8 cellular contexts compared by ENCODE assay signal in the genomic region with DNA sequence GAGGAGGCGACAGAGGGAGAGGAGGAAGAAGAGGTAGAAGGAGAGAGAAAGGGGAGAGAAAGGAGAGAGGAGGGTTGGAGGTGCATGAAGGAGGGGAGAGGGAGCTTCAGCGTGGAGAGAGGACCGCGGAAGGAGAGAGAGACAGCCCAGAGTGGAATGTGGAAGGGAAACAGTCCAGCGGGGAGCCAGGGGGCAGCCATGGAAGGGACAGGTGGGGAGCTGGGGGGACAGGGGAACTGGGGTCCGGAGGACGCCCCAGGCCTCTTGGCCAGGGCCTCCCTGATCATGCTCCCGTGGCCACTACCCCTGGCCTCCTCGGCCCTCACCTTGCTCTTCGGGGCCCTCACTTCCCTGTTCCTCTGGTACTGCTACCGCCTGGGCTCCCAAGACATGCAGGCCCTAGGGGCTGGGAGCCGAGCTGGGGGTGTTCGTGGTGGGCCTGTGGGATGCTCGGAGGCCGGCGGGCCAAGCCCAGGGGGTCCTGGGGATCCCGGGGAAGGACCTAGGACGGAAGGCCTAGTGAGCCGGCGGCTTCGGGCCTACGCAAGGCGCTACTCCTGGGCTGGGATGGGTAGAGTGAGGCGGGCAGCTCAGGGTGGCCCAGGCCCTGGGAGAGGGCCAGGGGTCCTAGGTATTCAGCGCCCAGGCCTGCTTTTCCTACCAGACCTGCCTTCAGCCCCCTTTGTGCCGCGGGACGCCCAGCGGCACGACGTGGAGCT. TPM values are rescaled to one million over a fixed set of nuclear protein-coding genes. Genes with fewer than 3 reads are reported as not detected.
DNase-seq lines count a peak whose midpoint lies in the region; ATAC-seq and TF ChIP-seq lines count a peak whose summit lies in the region.

No MANE protein-coding gene starts in this region.

- TF ChIP-seq POLR2A in IMR-90 (IDR thresholded peaks at IDR 0.05; ENCODE audit: low read depth, low read length) (no peak), breast epithelium (IDR thresholded peaks at IDR 0.05) (no peak)

- peak overlapping the region; percentile 70 for H3K56ac ChIP-seq in IMR-90 (ENCODE audit: extremely low read depth, insufficient read depth, low read length)

- H3K4me2 ChIP-seq in IMR-90 (ENCODE audit: low read depth, low read length): peak overlapping the region; percentile 82

- peak overlapping the region; percentile 83 for H3K4ac ChIP-seq in IMR-90 (ENCODE audit: low read depth, low read length)

- TF ChIP-seq CTCF in AG04450 (IDR thresholded peaks at IDR 0.05; ENCODE audit: low read depth, low read length) (no peak), IMR-90 (conservative IDR thresholded peaks at IDR 0.05; ENCODE audit: low read depth, low read length) (no peak), breast epithelium (IDR thresholded peaks at IDR 0.05) (no peak)

- peaks cover 9% of the 10 kb centered on the region for H3K27me3 ChIP-seq in AG04450 (ENCODE audit: control insufficient read depth, insufficient read depth, low read length)
- peaks cover 5% of the 10 kb centered on the region; the same call in 1 of the 2 replicates for H3K27me3 ChIP-seq in IMR-90 (ENCODE audit: control insufficient read depth, insufficient read depth, low read length)
- H3K27me3 ChIP-seq in breast epithelium: peaks cover 0 to 10% of the 10 kb centered on the region in 2 donors
- peaks cover 13% of the 10 kb centered on the region for H3K27me3 ChIP-seq in mucosa of stomach (ENCODE audit: control insufficient read depth, insufficient read depth, low read length)

- ATAC-seq in IMR-90 (ENCODE audit: low read depth): peak; percentile 3
- ATAC-seq in HG03135 (IDR thresholded peaks at IDR 0.05; ENCODE audit: unreplicated experiment): no peak

- DNase-seq in AG04450 (ENCODE audit: low read depth, low spot score) (no peak), IMR-90 (no peak), breast epithelium (ENCODE audit: low spot score in 2 of 2) (no peak), cerebellum (ENCODE audit: low spot score) (no peak), GF-D8 (lab: John Stamatoyannopoulos, UW) (no peak), NCI-H2029 treated with DMSO at 0.1 percent for 48 hours (lab: John Stamatoyannopoulos, UW) (no peak)

- H3K36me3 ChIP-seq in IMR-90 (ENCODE audit: control insufficient read depth, insufficient read depth, low read length): peaks cover 8% of the 10 kb centered on the region; the same call in 1 of the 2 replicates
- H3K36me3 ChIP-seq in breast epithelium: no peaks in the 10 kb centered on the region
- no peaks in the 10 kb centered on the region for H3K36me3 ChIP-seq in mucosa of stomach (ENCODE audit: control insufficient read depth, insufficient read depth, low read length)

- 60% methylated on average over 13 of the region's 31 CpGs; no CpG with 5 or more reads in 1 of the 2 experiments for WGBS in IMR-90 (ENCODE audit: extremely low coverage in 2 of 2, insufficient read length in 1 of 2), 2 experiments

- H2AK9ac ChIP-seq in IMR-90 (replicated peaks; ENCODE audit: low read depth, low read length, poor library complexity): peak overlapping the region; percentile 96

- H3K4me1 ChIP-seq in IMR-90 (ENCODE audit: control insufficient read depth, insufficient read depth, low read length) (peaks cover 10% of the 10 kb centered on the region), breast epithelium (no peaks in the 10 kb centered on the region), mucosa of stomach (ENCODE audit: control insufficient read depth, insufficient read depth, low read length) (peaks cover 19% of the 10 kb centered on the region)

- H3K9ac ChIP-seq in IMR-90 (ENCODE audit: low read depth, low read length): peak overlapping the region; percentile 84
- H3K9ac ChIP-seq in mucosa of stomach (ENCODE audit: low read length): peak overlapping the region; percentile 74

- intact Hi-C loops in IMR-90 (cut with micrococcal nuclease): loop anchor here (1.0 kb wide), 2 partner anchors 43 to 72 kb away; partner anchors contain the start of gene TAOK2
- intact Hi-C loops in breast epithelium (cut with DNase I; ENCODE audit: low total_unique reads): loop anchor here (1.0 kb wide), 1 partner anchor 24 kb away; no protein-coding TSS in a partner anchor

- H3K14ac ChIP-seq in IMR-90 (replicated peaks; ENCODE audit: low read depth, low read length): peak overlapping the region; percentile 93

- H3K27ac ChIP-seq in AG04450 (ENCODE audit: low read depth, low read length): peak overlapping the region; percentile 73
- H3K27ac ChIP-seq in IMR-90 (ENCODE audit: insufficient read depth, low read length): peak overlapping the region; percentile 88
- no peak overlapping the region for H3K27ac ChIP-seq in breast epithelium

- peaks cover 12% of the 10 kb centered on the region for H3K9me1 ChIP-seq in IMR-90 (ENCODE audit: insufficient read depth, low read length)

- peak overlapping the region; percentile 45; the same call in 1 of the 2 replicates for H3K18ac ChIP-seq in IMR-90 (ENCODE audit: low read depth, low read length)

- H2AFZ ChIP-seq in IMR-90 (replicated peaks; ENCODE audit: low read length, poor library complexity): peak overlapping the region; percentile 97

- peak overlapping the region; percentile 96 for H3K23ac ChIP-seq in IMR-90 (ENCODE audit: low read depth, low read length)

- CTCF ChIA-PET in AG04450 (lab: Charles Lee): interaction anchor here (0.5 to 1.4 kb wide), 6 partner anchors 9 to 548 kb away, joined by 3 to 6 read pairs (median 3); partner anchors contain the start of gene KIF22
- CTCF ChIA-PET in IMR-90 (lab: Yijun Ruan, JAX): no interaction called here

- in situ Hi-C loops in IMR-90 (cut with MboI; ENCODE audit: low sequenced_read_pairs): no loop called here

- peak overlapping the region; percentile 77 for H3K4me3 ChIP-seq in AG04450 (ENCODE audit: low read depth, low read length)
- peak overlapping the region; percentile 87 for H3K4me3 ChIP-seq in IMR-90 (ENCODE audit: insufficient read depth, low read depth, low read length)
- H3K4me3 ChIP-seq in breast epithelium: peak overlapping the region in 2 of 3 donors; percentile 70 to 73
- peak overlapping the region; percentile 71 for H3K4me3 ChIP-seq in mucosa of stomach (ENCODE audit: low read length)

- H4K8ac ChIP-seq in IMR-90 (ENCODE audit: low read depth in 2 of 2, low read length in 2 of 2): peak overlapping the region; percentile 37 to 60; a peak in 2 of 4 replicates

- peak overlapping the region; percentile 64; the same call in 1 of the 3 replicates for H2BK15ac ChIP-seq in IMR-90 (ENCODE audit: low read depth, low read length)

- no peak overlapping the region for H2BK120ac ChIP-seq in IMR-90 (ENCODE audit: low read depth, low read length)

- peak overlapping the region; percentile 87 for H2BK5ac ChIP-seq in IMR-90 (ENCODE audit: low read depth, low read length, poor library complexity, severe bottlenecking)

- peaks cover 10% of the 10 kb centered on the region for H4K20me1 ChIP-seq in IMR-90 (ENCODE audit: insufficient read depth, low read length)

- peaks cover 13 to 31% of the 10 kb centered on the region in 2 experiments for H3K79me1 ChIP-seq in IMR-90 (ENCODE audit: low read depth in 1 of 2, low read length in 2 of 2)

- dilution Hi-C loops in IMR-90 (cut with HindIII; ENCODE audit: low sequenced_read_pairs, unreplicated experiment): no loop called here

- H2BK20ac ChIP-seq in IMR-90 (ENCODE audit: low read depth, low read length): no peak overlapping the region

- no peak for TF ChIP-seq RAD21 in IMR-90 (IDR thresholded peaks at IDR 0.05; ENCODE audit: low read length)

- H4K5ac ChIP-seq in IMR-90 (ENCODE audit: low read depth, low read length): peak overlapping the region; percentile 15; the same call in 1 of the 2 replicates

- H4K91ac ChIP-seq in IMR-90 (ENCODE audit: insufficient read depth, low read depth, low read length): peak overlapping the region; percentile 70

- POLR2A ChIA-PET in AG04450 (lab: Yijun Ruan, JAX): interaction anchor here (0.5 to 1.6 kb wide), 8 partner anchors 25 to 221 kb away, joined by 3 to 5 read pairs (median 4); partner anchors contain the start of genes KCTD13, PAGR1 and TMEM219
- POLR2A ChIA-PET in IMR-90 (lab: Charles Lee; ENCODE audit: unreplicated experiment): interaction anchor here (0.5 to 1.4 kb wide), 3 partner anchors 15 to 186 kb away, joined by 3 to 8 read pairs (median 6); partner anchors contain the start of gene KCTD13

- no peaks in the 10 kb centered on the region for H3K9me3 ChIP-seq in AG04450 (ENCODE audit: control insufficient read depth, insufficient read depth, low read length)
- H3K9me3 ChIP-seq in IMR-90 (ENCODE audit: control insufficient read depth, insufficient read depth, low read length): no peaks in the 10 kb centered on the region
- H3K9me3 ChIP-seq in breast epithelium: no peaks in the 10 kb centered on the region
- H3K9me3 ChIP-seq in mucosa of stomach (ENCODE audit: control insufficient read depth, low read length): no peaks in the 10 kb centered on the region

- H2AK5ac ChIP-seq in IMR-90 (ENCODE audit: low read depth, low read length): peak overlapping the region; percentile 64

- no TSS peak for BruUV-seq in IMR-90 (replicated peaks; lab: Mats Ljungman, UMichigan)

RNA-seq across cellular contexts. Expression of gene ASPHD1, which starts 0.8 kb away (rescaled TPM):
- polyA plus RNA-seq in AG04450 (2011; rRNA removed) (3.5 and 4.6 TPM in 2 replicates), IMR-90 (2012; rRNA removed) (14.5 and 15.7 TPM in 2 replicates)
- 1.00 and 2.5 TPM in 2 replicates for polyA minus RNA-seq in AG04450 (2011; rRNA and poly(A)+ RNA removed)
- total RNA-seq in IMR-90 (2012; rRNA removed) (4.1 and 4.2 TPM in 2 replicates), breast epithelium (1 to 10 TPM in 2 of 3 donors, not detected in 1; 1.3 to 2.5 TPM), cerebellum (5.0 TPM)
- polyA plus RNA-seq in IMR-90 (2012; cell fraction: cytosol; rRNA removed): 11.4 and 18.3 TPM in 2 replicates
- polyA plus RNA-seq in IMR-90 (2012; cell fraction: nucleus; rRNA removed; ENCODE audit: low replicate concordance): 7.8 and 18.8 TPM in 2 replicates

RNA-seq across cellular contexts. Expression of gene SEZ6L2, which starts 1.7 kb away (rescaled TPM):
- polyA plus RNA-seq in AG04450 (2011; rRNA removed): 5.0 and 6.8 TPM in 2 replicates
- 1.9 and 2.4 TPM in 2 replicates for polyA minus RNA-seq in AG04450 (2011; rRNA and poly(A)+ RNA removed)
- total RNA-seq in IMR-90 (2012; rRNA removed): 0.72 and 0.83 TPM in 2 replicates
- 10.0 and 10.5 TPM in 2 replicates for polyA plus RNA-seq in IMR-90 (2012; rRNA removed)
- 8.2 and 18.4 TPM in 2 replicates for polyA plus RNA-seq in IMR-90 (2012; cell fraction: cytosol; rRNA removed)
- polyA plus RNA-seq in IMR-90 (2012; cell fraction: nucleus; rRNA removed; ENCODE audit: low replicate concordance): 5.8 and 12.6 TPM in 2 replicates
- 1 to 10 TPM in 2 of 3 donors, under 1 TPM in 1; 0.16 to 7.2 (median 5.0) TPM for total RNA-seq in breast epithelium
- 26.0 TPM for total RNA-seq in cerebellum

RNA-seq across cellular contexts. Expression of gene KCTD13, which starts 25.0 kb away (rescaled TPM):
- polyA plus RNA-seq in AG04450 (2011; rRNA removed) (7.4 and 8.8 TPM in 2 replicates), IMR-90 (2012; rRNA removed) (20.7 and 22.2 TPM in 2 replicates)
- 7.7 and 8.1 TPM in 2 replicates for polyA minus RNA-seq in AG04450 (2011; rRNA and poly(A)+ RNA removed)
- total RNA-seq in IMR-90 (2012; rRNA removed) (3.1 and 4.1 TPM in 2 replicates), breast epithelium (10 to 100 TPM; 14.3 to 20.5 (median 18.7) TPM), cerebellum (20.3 TPM)
- polyA plus RNA-seq in IMR-90 (2012; cell fraction: cytosol; rRNA removed): 19.7 and 25.2 TPM in 2 replicates
- polyA plus RNA-seq in IMR-90 (2012; cell fraction: nucleus; rRNA removed; ENCODE audit: low replicate concordance): 81.0 and 169 TPM in 2 replicates

RNA-seq across cellular contexts. Expression of gene CDIPT, which starts 38.0 kb away (rescaled TPM):
- polyA plus RNA-seq in AG04450 (2011; rRNA removed): 89.9 and 112 TPM in 2 replicates
- 41.5 and 53.3 TPM in 2 replicates for polyA minus RNA-seq in AG04450 (2011; rRNA and poly(A)+ RNA removed)
- 47.1 and 48.3 TPM in 2 replicates for total RNA-seq in IMR-90 (2012; rRNA removed)
- 100 and 111 TPM in 2 replicates for polyA plus RNA-seq in IMR-90 (2012; rRNA removed)
- polyA plus RNA-seq in IMR-90 (2012; cell fraction: cytosol; rRNA removed): 116 and 168 TPM in 2 replicates
- polyA plus RNA-seq in IMR-90 (2012; cell fraction: nucleus; rRNA removed; ENCODE audit: low replicate concordance): 48.4 and 91.2 TPM in 2 replicates
- 100 to 1,000 TPM; 102 to 119 (median 117) TPM for total RNA-seq in breast epithelium
- total RNA-seq in cerebellum: 37.2 TPM

Comparison
In these comparisons a context has a peak if more than half of its experiments do, and no peak if none do; other contexts are left out.
1. H3K27ac ChIP-seq: peak in AG04450 (single experiment) and IMR-90 (single experiment); none in breast epithelium (0 of 2).
2. Peak in every context shown above with its lines, with median percentiles within 50 percentile points of each other: H3K4me3 ChIP-seq.